Comparison of ENCODE assay signal across 1 cellular context in the genomic region with DNA sequence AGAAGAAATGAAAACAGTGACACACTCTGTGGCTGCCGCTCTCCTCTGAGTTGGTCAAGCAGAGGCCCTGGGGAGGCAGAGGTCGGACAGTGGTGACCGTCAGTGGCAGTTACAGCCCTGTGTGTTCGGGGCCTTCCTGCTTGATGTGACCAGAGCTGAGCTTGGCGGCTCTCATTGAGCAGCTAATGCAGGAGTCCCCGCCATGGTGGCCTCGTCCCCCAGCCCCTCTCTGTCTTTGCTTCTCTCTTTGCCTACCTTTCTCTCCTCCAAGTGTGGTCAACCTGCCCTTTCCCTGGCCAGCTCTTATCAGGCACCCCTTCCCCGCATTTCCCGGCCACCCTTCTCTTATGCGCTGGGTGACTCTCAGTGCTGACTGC.
TF ChIP-seq lines count a peak whose summit lies in the region.

No MANE protein-coding gene starts in this region.

TF ChIP-seq in H1, 55 proteins besides CTCF, POLR2A, EP300 and RAD21:
- TF ChIP-seq FOSL1 (IDR thresholded peaks at IDR 0.05; ENCODE audit: insufficient read depth, low read depth, low read length) (no peak), RBBP5 (IDR thresholded peaks at IDR 0.05; ENCODE audit: borderline replicate concordance, low read depth, low read length) (no peak)
